ENCODE assay signal across 33 cellular contexts in the genomic region with DNA sequence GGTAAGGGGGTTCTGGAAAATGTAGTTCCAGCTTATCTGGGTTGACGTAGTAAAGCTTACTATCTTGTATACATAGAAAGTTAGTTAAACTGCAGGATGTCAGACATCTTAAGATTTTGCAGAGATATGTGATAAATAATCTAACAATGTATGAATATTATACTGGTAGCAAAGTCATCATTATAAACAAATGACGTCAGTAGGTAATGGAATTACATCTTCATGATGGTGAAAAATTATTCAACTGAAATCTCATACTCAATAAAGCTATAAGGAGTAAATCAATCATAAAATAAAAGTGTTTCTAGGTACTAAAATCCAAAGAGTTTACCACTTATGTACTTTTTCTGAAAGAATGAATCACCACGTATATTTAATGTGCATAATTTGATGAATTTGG.
DNase-seq lines count a peak whose midpoint lies in the region; ATAC-seq, FAIRE-seq and TF ChIP-seq lines count a peak whose summit lies in the region.
"Had no signal": no experiment of that assay in that cellular context is flagged by ENCODE, and none has a peak within 500 bp of the region (broad histone marks: within the 10 kb centered on the region; RNA-seq: fewer than 3 reads in every experiment).

No MANE protein-coding gene starts in this region.

- no TSS peak for BruUV-seq in HepG2 (replicated peaks; lab: Mats Ljungman, UMichigan)

- no peak for TF ChIP-seq CTCF in HepG2 (CRISPR knock-in tag; IDR thresholded peaks at IDR 0.05)
- TF ChIP-seq CTCF in right lobe of liver (IDR thresholded peaks at IDR 0.05) = no peak
- no peak for TF ChIP-seq CTCF in HEK293 (tag by site-specific recombination; IDR thresholded peaks at IDR 0.05)

- no peaks in the 10 kb centered on the region for H3K79me2 ChIP-seq in HepG2 (ENCODE audit: insufficient read depth, low read length)

- WGBS in HepG2 (ENCODE audit: low lambda C conversion rate) = 11% methylated on average over 3 of the region's 3 CpGs
- WGBS in right lobe of liver (ENCODE audit: insufficient coverage, low coverage, low lambda C conversion rate, missing lambda C conversion rate) = 16% methylated on average over 3 of the region's 3 CpGs

- no peak for FAIRE-seq in HepG2 (lab: Jason Lieb, UNC)
- FAIRE-seq in H54 (lab: Jason Lieb, UNC) = peak; percentile 36
- FAIRE-seq: A204.1, A549, D721Med had no signal

- H3K36me3 ChIP-seq in HepG2 (replicated peaks in 1 of 2; ENCODE audit: control insufficient read depth in 1 of 2, insufficient read depth in 2 of 2, low read length in 2 of 2) = no peaks in the 10 kb centered on the region
- no peaks in the 10 kb centered on the region for H3K36me3 ChIP-seq in right lobe of liver
- no peaks in the 10 kb centered on the region for H3K36me3 ChIP-seq in HEK293 (ENCODE audit: control insufficient read depth in 2 of 2, insufficient read depth in 1 of 2, low read length in 2 of 2)
- H3K36me3 ChIP-seq: BE2C; BLaER1; BLaER1 treated with 17β-estradiol and CSF1 and Interleukin-3, amounts not matched to agents 10 nM and 100 nM had no signal

- CTCF ChIA-PET in HepG2 (lab: Yijun Ruan, JAX; ENCODE audit: low intra/inter-chr PET ratio, low total read pairs) = no interaction called here
- CTCF ChIA-PET in HEK293 (lab: Yijun Ruan, JAX) = no interaction called here

- H3K27ac ChIP-seq in HepG2 (ENCODE audit: extremely low read length, insufficient read depth, low read length) (no peak overlapping the region), right lobe of liver (no peak overlapping the region), HEK293 (ENCODE audit: extremely low read depth, low read depth, low read length) (no peak overlapping the region)
- H3K27ac ChIP-seq: 22Rv1; A549; BLaER1; BLaER1 treated with 17β-estradiol and CSF1 and Interleukin-3, amounts not matched to agents 10 nM and 100 nM; C4-2B had no signal

- TF ChIP-seq EP300 in HepG2 (IDR thresholded peaks at IDR 0.05; ENCODE audit: low read depth in 2 of 2, low read length in 2 of 2) = no peak
- no peak for TF ChIP-seq EP300 in HepG2 (CRISPR knock-in tag; IDR thresholded peaks at IDR 0.05; ENCODE audit: borderline replicate concordance)

- TF ChIP-seq POLR2A in HepG2 (IDR thresholded peaks at IDR 0.05; ENCODE audit: insufficient read depth in 1 of 2, low read depth in 2 of 2, low read length in 2 of 2) = no peak
- TF ChIP-seq POLR2A in right lobe of liver (IDR thresholded peaks at IDR 0.05) = no peak
- TF ChIP-seq POLR2A in H54 (IDR thresholded peaks at IDR 0.05; ENCODE audit: low read depth, low read length) = no peak

- H3K9me3 ChIP-seq in HepG2 (ENCODE audit: low read length) = peaks cover 36% of the 10 kb centered on the region
- H3K9me3 ChIP-seq in right lobe of liver = no peaks in the 10 kb centered on the region
- no peaks in the 10 kb centered on the region for H3K9me3 ChIP-seq in HEK293 (ENCODE audit: control insufficient read depth, insufficient read depth, low read depth, low read length)
- H3K9me3 ChIP-seq: A549; BE2C; BLaER1; BLaER1 treated with 17β-estradiol and CSF1 and Interleukin-3, amounts not matched to agents 10 nM and 100 nM; Caco-2 had no signal

- H2AFZ ChIP-seq in HepG2 (ENCODE audit: low read length) = no peak overlapping the region

- ATAC-seq in HepG2 = no peak
- no peak for ATAC-seq in right lobe of liver
- ATAC-seq: A549; CD8-positive, alpha-beta T cell had no signal

- H4K20me1 ChIP-seq in HepG2 (ENCODE audit: insufficient read depth, low read length) = no peaks in the 10 kb centered on the region
- H4K20me1 ChIP-seq: BLaER1; BLaER1 treated with 17β-estradiol and CSF1 and Interleukin-3, amounts not matched to agents 10 nM and 100 nM had no signal

- in situ Hi-C loops in HepG2 (cut with HindIII; ENCODE audit: extremely low pct_ligation_motif_present, low pct_unique_long_range_greater_than_20kb) = no loop called here

- H3K4me1 ChIP-seq in HepG2 (ENCODE audit: insufficient read depth, low read length) (no peaks in the 10 kb centered on the region), right lobe of liver (no peaks in the 10 kb centered on the region), HEK293 (ENCODE audit: control insufficient read depth, insufficient read depth, low read length) (no peaks in the 10 kb centered on the region)
- H3K4me1 ChIP-seq: A549; BE2C; BLaER1; BLaER1 treated with 17β-estradiol and CSF1 and Interleukin-3, amounts not matched to agents 10 nM and 100 nM; Caco-2 had no signal

- no peak overlapping the region for H3K4me3 ChIP-seq in HepG2 (replicated peaks in 1 of 3; ENCODE audit: insufficient read depth in 1 of 3, low read depth in 2 of 3, low read length in 3 of 3)
- no peak overlapping the region for H3K4me3 ChIP-seq in right lobe of liver
- H3K4me3 ChIP-seq in HEK293 (ENCODE audit: low read depth, low read length) = no peak overlapping the region
- H3K4me3 ChIP-seq: A549; BLaER1; BLaER1 treated with 17β-estradiol and CSF1 and Interleukin-3, amounts not matched to agents 10 nM and 100 nM had no signal

- H3K9ac ChIP-seq in HepG2 (ENCODE audit: insufficient read depth, low read depth, low read length) = no peak overlapping the region
- H3K9ac ChIP-seq: BLaER1; BLaER1 treated with 17β-estradiol and CSF1 and Interleukin-3, amounts not matched to agents 10 nM and 100 nM had no signal

- TF ChIP-seq RAD21 in HepG2 (CRISPR knock-in tag; IDR thresholded peaks at IDR 0.05) = no peak

- intact Hi-C loops in HepG2 (cut with micrococcal nuclease; ENCODE audit: unreplicated experiment) (no loop called here), right lobe of liver (cut with DNase I) (no loop called here)

- POLR2A ChIA-PET in HepG2 (lab: Yijun Ruan, JAX) (no interaction called here), HEK293 (lab: Yijun Ruan, JAX) (no interaction called here)

- no peak overlapping the region for H3K4me2 ChIP-seq in HepG2 (ENCODE audit: low read depth, low read length)
- H3K4me2 ChIP-seq: A549; BLaER1; BLaER1 treated with 17β-estradiol and CSF1 and Interleukin-3, amounts not matched to agents 10 nM and 100 nM had no signal

- H3K27me3 ChIP-seq in HepG2 (ENCODE audit: control insufficient read depth in 1 of 2, insufficient read depth in 2 of 2, low read length in 2 of 2) = no peaks in the 10 kb centered on the region
- no peaks in the 10 kb centered on the region for H3K27me3 ChIP-seq in right lobe of liver
- H3K27me3 ChIP-seq: BE2C; BLaER1; BLaER1 treated with 17β-estradiol and CSF1 and Interleukin-3, amounts not matched to agents 10 nM and 100 nM had no signal

- DNase-seq in HepG2 (ENCODE audit: low spot score) = no peak
- no peak for DNase-seq in right lobe of liver
- no peak for DNase-seq in H54 (ENCODE audit: insufficient read length, low spot score)
- DNase-seq in NCI-H510A treated with DMSO at 0.1 percent for 48 hours (lab: John Stamatoyannopoulos, UW) = no peak
- no peak for DNase-seq in SKM-1 treated with dmso at 0.1 percent for 144 hours (lab: John Stamatoyannopoulos, UW; ENCODE audit: unreplicated experiment)
- DNase-seq: 8988T; ACHN; AML-193; BE2C; C1 segment of cervical spinal cord; Caco-2; Calu3; CD4-positive, alpha-beta memory T cell; CD4-positive, alpha-beta T cell; CD4-positive, CD25-positive, alpha-beta regulatory T cell; CD8-positive, alpha-beta memory T cell; CD8-positive, alpha-beta T cell; COR-L47; DMS 273 treated with DMSO at 0.1 percent for 48 hours; DMS153; DMS53; DMS79; DMS79 treated with DMSO at 0.1 percent for 48 hours; DND-41; EL had no signal

TF ChIP-seq in HepG2, 621 proteins besides CTCF, POLR2A, EP300 and RAD21:
- TF ChIP-seq, protein P1, sequence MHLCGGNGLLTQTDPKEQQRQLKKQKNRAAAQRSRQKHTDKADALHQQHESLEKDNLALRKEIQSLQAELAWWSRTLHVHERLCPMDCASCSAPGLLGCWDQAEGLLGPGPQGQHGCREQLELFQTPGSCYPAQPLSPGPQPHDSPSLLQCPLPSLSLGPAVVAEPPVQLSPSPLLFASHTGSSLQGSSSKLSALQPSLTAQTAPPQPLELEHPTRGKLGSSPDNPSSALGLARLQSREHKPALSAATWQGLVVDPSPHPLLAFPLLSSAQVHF (CRISPR knock-in tag; IDR thresholded peaks at IDR 0.05) = no peak
- peak; percentile 93 for TF ChIP-seq ATF7 (IDR thresholded peaks at IDR 0.05)
- no peak for TF ChIP-seq ATF7 (CRISPR knock-in tag; IDR thresholded peaks at IDR 0.05)
- TF ChIP-seq CREB1 (IDR thresholded peaks at IDR 0.05) = peak; percentile 84
- TF ChIP-seq CREB1 (CRISPR knock-in tag; IDR thresholded peaks at IDR 0.05) = no peak

TF ChIP-seq in HEK293, 187 proteins besides CTCF, POLR2A, EP300 and RAD21:
- TF ChIP-seq, protein P2, sequence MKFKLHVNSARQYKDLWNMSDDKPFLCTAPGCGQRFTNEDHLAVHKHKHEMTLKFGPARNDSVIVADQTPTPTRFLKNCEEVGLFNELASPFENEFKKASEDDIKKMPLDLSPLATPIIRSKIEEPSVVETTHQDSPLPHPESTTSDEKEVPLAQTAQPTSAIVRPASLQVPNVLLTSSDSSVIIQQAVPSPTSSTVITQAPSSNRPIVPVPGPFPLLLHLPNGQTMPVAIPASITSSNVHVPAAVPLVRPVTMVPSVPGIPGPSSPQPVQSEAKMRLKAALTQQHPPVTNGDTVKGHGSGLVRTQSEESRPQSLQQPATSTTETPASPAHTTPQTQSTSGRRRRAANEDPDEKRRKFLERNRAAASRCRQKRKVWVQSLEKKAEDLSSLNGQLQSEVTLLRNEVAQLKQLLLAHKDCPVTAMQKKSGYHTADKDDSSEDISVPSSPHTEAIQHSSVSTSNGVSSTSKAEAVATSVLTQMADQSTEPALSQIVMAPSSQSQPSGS (tag by site-specific recombination; IDR thresholded peaks at IDR 0.05; ENCODE audit: low read depth) = peak; percentile 70
- TF ChIP-seq ZNF514 (tag by site-specific recombination; IDR thresholded peaks at IDR 0.05) = no peak
TF ChIP-seq in HEK293: peak in this region for 1.
